1 cellular context compared by ENCODE assay signal in the genomic region with DNA sequence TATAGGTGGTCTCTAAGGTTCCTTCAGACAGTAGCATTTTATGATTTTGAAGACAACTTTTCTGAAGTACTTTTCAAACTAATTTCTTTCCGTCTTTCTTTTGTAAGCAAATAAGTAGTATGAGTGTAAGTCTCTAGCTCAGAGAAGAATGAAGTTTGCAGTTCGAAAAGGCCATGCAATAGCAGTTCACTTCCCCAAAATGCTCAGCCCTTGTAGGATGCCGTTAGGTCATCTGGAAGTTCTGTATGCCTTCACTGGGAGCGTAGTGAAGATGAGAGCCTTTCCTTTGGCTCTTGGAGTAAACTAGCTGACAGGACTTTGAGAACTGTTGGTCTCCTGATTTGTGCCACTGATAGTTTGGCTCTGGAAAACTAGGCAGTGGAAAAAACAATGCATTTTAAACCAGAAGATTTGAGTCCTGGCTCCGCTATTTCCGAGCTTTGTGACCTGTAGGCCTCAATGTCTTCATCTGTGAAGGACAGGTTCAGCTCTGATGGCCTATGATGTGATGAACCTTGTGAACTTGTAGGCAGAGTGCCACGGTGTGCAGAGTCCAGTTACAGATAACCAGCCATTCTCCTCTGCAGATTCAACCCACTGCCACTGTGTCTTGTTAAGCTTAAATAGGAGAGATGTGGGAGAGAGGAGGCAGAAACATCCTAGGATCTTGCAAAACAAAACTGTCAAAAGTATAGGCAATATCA.
TF ChIP-seq lines count a peak whose summit lies in the region.

No MANE protein-coding gene starts in this region.

TF ChIP-seq in K562, 482 proteins besides CTCF, POLR2A, EP300 and RAD21:
- TF ChIP-seq WHSC1 (IDR thresholded peaks at IDR 0.05; ENCODE audit: low read length): no peak
- no peak for TF ChIP-seq ETS2 (tag; IDR thresholded peaks at IDR 0.05; ENCODE audit: borderline replicate concordance, poor library complexity, severe bottlenecking)
- TF ChIP-seq SPI1 (IDR thresholded peaks at IDR 0.05; ENCODE audit: borderline replicate concordance, low read depth, low read length): peak; percentile 65; the same call in 1 of the 2 replicates
- TF ChIP-seq ELF4 (CRISPR knock-in tag; IDR thresholded peaks at IDR 0.05): no peak
- TF ChIP-seq, protein P1, sequence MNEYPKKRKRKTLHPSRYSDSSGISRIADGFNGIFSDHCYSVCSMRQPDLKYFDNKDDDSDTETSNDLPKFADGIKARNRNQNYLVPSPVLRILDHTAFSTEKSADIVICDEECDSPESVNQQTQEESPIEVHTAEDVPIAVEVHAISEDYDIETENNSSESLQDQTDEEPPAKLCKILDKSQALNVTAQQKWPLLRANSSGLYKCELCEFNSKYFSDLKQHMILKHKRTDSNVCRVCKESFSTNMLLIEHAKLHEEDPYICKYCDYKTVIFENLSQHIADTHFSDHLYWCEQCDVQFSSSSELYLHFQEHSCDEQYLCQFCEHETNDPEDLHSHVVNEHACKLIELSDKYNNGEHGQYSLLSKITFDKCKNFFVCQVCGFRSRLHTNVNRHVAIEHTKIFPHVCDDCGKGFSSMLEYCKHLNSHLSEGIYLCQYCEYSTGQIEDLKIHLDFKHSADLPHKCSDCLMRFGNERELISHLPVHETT (CRISPR knock-in tag; conservative IDR thresholded peaks at IDR 0.05 in 1 of 2, IDR thresholded peaks at IDR 0.05 in 1 of 2): no peak
- TF ChIP-seq L3MBTL2 (IDR thresholded peaks at IDR 0.05): no peak
- no peak for TF ChIP-seq RBBP5 (IDR thresholded peaks at IDR 0.05; ENCODE audit: borderline replicate concordance, insufficient read depth, low read length, poor library complexity, severe bottlenecking)
- no peak for TF ChIP-seq MAFG (tag; conservative IDR thresholded peaks at IDR 0.05)
TF ChIP-seq in K562: peak in this region for 1.
